In the genomic region with DNA sequence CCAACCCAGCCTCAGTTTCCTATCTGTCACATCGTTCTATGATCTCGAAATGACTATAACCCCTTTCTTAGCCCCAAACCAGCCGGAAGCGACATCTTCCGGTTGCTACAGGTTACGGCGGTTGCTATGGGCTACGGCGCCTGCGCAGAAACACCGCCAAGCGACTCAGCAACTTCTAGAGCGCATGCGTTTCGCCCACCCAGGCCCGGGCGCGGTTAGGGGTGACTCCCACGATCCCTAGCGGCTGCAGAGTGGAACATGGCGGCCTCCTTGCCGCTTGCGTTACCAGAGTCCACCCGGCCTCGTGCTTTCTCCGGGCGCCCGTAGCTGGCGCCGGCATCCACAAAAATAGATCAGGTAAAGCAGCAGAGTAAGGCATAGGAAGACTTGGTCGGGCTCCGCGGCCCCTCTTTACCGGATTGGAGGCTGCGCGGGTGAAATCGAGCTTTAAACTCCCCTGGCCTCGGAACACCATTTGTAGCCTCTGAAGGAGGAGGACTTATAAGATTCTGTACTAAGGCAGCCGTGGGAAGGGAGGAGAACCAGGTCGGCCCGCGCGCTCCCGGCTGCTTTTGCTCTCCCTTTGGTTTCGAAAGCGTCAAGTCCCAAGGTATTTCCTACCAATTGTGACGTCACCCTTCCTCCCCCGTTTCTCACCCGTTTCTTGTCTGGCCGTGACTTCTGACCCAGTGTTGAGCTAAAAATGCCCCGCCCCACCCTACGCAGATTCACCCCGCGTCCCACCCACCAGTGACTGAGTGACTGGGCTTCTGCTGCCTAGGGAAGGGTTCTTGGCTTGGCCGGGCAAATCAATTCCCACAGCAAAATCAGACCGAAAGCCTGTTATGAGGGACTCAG, we compare ENCODE assay signal across 8 cellular contexts. TPM values are rescaled to one million over a fixed set of nuclear protein-coding genes. Genes with fewer than 3 reads are reported as not detected.
DNase-seq lines count a peak whose midpoint lies in the region; ATAC-seq and TF ChIP-seq lines count a peak whose summit lies in the region.

No MANE protein-coding gene starts in this region.

- peaks cover 42% of the 10 kb centered on the region for H3K4me1 Mint-ChIP-seq in nephron progenitor cell

- H3K9me3 Mint-ChIP-seq in nephron progenitor cell = no peaks in the 10 kb centered on the region

- H3K4me3 ChIP-seq in H7 (ENCODE audit: insufficient read depth, low read depth, low read length) = peak overlapping the region; percentile 95
- peak overlapping the region; percentile 79 for H3K4me3 ChIP-seq in RWPE2 (ENCODE audit: severe bottlenecking)

- DNase-seq in G401 (ENCODE audit: low spot score) (peak; percentile 96), H7 (peak; percentile 98), M059J (ENCODE audit: low read depth) (peak; percentile 98), RWPE2 (ENCODE audit: low spot score) (peak; percentile 97), fibroblast of the conjunctiva (ENCODE audit: low read depth) (peak; percentile 97), nephron progenitor cell (peak; percentile 97)
- peak; percentile 97 for DNase-seq in activated effector memory CD4-positive, alpha-beta T cell treated with Interleukin-2 at 50 U/mL for 16 hours
- DNase-seq in stimulated activated naive CD8-positive, alpha-beta T cell treated with anti-CD3 and anti-CD28 coated beads, Interleukin-15, Interleukin-2, amounts not matched to agents 100 U/mL and 50 U/mL, for 24 hours = peak; percentile 99

- H3K27me3 ChIP-seq in H7 (ENCODE audit: control insufficient read depth, insufficient read depth, low read length) (no peaks in the 10 kb centered on the region), RWPE2 (ENCODE audit: insufficient read depth, poor library complexity, severe bottlenecking) (no peaks in the 10 kb centered on the region)

- peaks cover 57% of the 10 kb centered on the region for H3K4me1 ChIP-seq in RWPE2 (ENCODE audit: insufficient read depth, poor library complexity, severe bottlenecking)

- no peak overlapping the region for H3K27ac Mint-ChIP-seq in nephron progenitor cell

- peak; percentile 60 for ATAC-seq in RWPE2 (ENCODE audit: low read depth)
- peak; percentile 80 for ATAC-seq in stimulated activated naive CD8-positive, alpha-beta T cell treated with anti-CD3 and anti-CD28 coated beads, Interleukin-15, Interleukin-2, amounts not matched to agents 100 U/mL and 50 U/mL, for 24 hours

- no peaks in the 10 kb centered on the region for H3K9me3 ChIP-seq in RWPE2 (ENCODE audit: severe bottlenecking)

- H3K36me3 ChIP-seq in H7 (replicated peaks; ENCODE audit: control insufficient read depth, insufficient read depth, low read length) (no peaks in the 10 kb centered on the region; the same call in 1 of the 2 replicates), RWPE2 (ENCODE audit: low read depth) (no peaks in the 10 kb centered on the region)

- in situ Hi-C loops in G401 (cut with HindIII; ENCODE audit: low sequenced_read_pairs) = no loop called here

- peaks cover 6% of the 10 kb centered on the region for H3K36me3 Mint-ChIP-seq in nephron progenitor cell (ENCODE audit: low read depth)

- no peaks in the 10 kb centered on the region for H3K27me3 Mint-ChIP-seq in nephron progenitor cell (ENCODE audit: low read depth, poor library complexity)

- no peak overlapping the region for H3K4me3 Mint-ChIP-seq in nephron progenitor cell

- peak overlapping the region; percentile 81 for H3K27ac ChIP-seq in RWPE2 (ENCODE audit: poor library complexity, severe bottlenecking)

- no peak for TF ChIP-seq CTCF in RWPE2 (IDR thresholded peaks at IDR 0.05; ENCODE audit: poor library complexity, severe bottlenecking)
- TF ChIP-seq CTCF in nephron progenitor cell (IDR thresholded peaks at IDR 0.05) = no peak

RNA-seq across cellular contexts. Expression of gene SDCBP2, which starts 3.5 kb away (rescaled TPM):
- total RNA-seq in G401 (2014; rRNA removed; shearing (Covaris generic)) = 0.49 and 2.0 TPM in 2 replicates
- total RNA-seq in H7 (2014; rRNA removed; shearing (Covaris generic)) = 1.1 and 1.9 TPM in 2 replicates
- total RNA-seq in M059J (2014; rRNA removed; shearing (Covaris generic)) = 3.4 and 3.7 TPM in 2 replicates

RNA-seq across cellular contexts. Expression of gene SNPH, which starts 59.3 kb away (rescaled TPM):
- total RNA-seq in G401 (2014; rRNA removed; shearing (Covaris generic)) = 1.7 and 2.4 TPM in 2 replicates
- 2.6 and 4.0 TPM in 2 replicates for total RNA-seq in H7 (2014; rRNA removed; shearing (Covaris generic))
- total RNA-seq in M059J (2014; rRNA removed; shearing (Covaris generic)) = 4.0 and 9.9 TPM in 2 replicates

Comparison
In these comparisons a context has a peak if more than half of its experiments do, and no peak if none do; other contexts are left out.
1. Peak in every context shown above with its lines: DNase-seq, ATAC-seq, H3K4me3 ChIP-seq and H3K27ac ChIP-seq.